In genomic region chr13:25874907-25875306, GRCh38 we compare ENCODE assay signal across 9 cellular contexts.
DNase-seq lines count a peak whose midpoint lies in the region; ATAC-seq and TF ChIP-seq lines count a peak whose summit lies in the region.
"Had no signal": no experiment of that assay in that cellular context is flagged by ENCODE, and none has a peak within 500 bp of the region (broad histone marks: within the 10 kb centered on the region; RNA-seq: fewer than 3 reads in every experiment).

No MANE protein-coding gene starts in this region.

- no peak overlapping the region for H3K9ac ChIP-seq in SK-N-MC (ENCODE audit: insufficient read length)

- H3K4me3 ChIP-seq in SK-N-MC: peak overlapping the region; percentile 34
- no peak overlapping the region for H3K4me3 ChIP-seq in lower leg skin (ENCODE audit: low read depth, poor library complexity, severe bottlenecking)

- no peaks in the 10 kb centered on the region for H3K36me3 Mint-ChIP-seq in CD14-positive monocyte
- no peaks in the 10 kb centered on the region for H3K36me3 Mint-ChIP-seq in activated T-cell treated with anti-CD3 and anti-CD28 coated beads, Interleukin-2, amount 50 U/mL, for 4 hours (ENCODE audit: insufficient read depth)

- DNase-seq in CD14-positive monocyte (ENCODE audit: low spot score) (peak; percentile 68), SK-N-MC (ENCODE audit: low read depth, low spot score) (peak; percentile 55), nucleus accumbens (lab: John Stamatoyannopoulos, UW) (no peak), lower leg skin (ENCODE audit: low spot score in 2 of 2) (no peak), NCI-H187 treated with DMSO at 0.1 percent for 48 hours (lab: John Stamatoyannopoulos, UW) (no peak)
- DNase-seq in activated T-cell treated with anti-CD3 and anti-CD28 coated beads, Interleukin-2, amount 50 U/mL, for 4 hours: peak; percentile 52
- peak; percentile 25 to 49 (median 49) for DNase-seq in stimulated activated CD4-positive, alpha-beta T cell treated with anti-CD3 and anti-CD28 coated beads, Interleukin-12 subunit alpha, Interleukin-12 subunit beta, amount 100 ng/mL, for 48 hours (ENCODE audit: low read depth in 2 of 3, low spot score in 1 of 3)
- DNase-seq: cortex of kidney had no signal

- no peak for TF ChIP-seq CTCF in CD14-positive monocyte (IDR thresholded peaks at IDR 0.05)
- no peak for TF ChIP-seq CTCF in lower leg skin (IDR thresholded peaks at IDR 0.05)

- H3K9me3 Mint-ChIP-seq in CD14-positive monocyte: peaks cover 1 to 7% (median 4%) of the 10 kb centered on the region in 7 donors
- H3K9me3 Mint-ChIP-seq in activated T-cell treated with anti-CD3 and anti-CD28 coated beads, Interleukin-2, amount 50 U/mL, for 4 hours: peaks cover 5% of the 10 kb centered on the region

- H3K4me1 Mint-ChIP-seq in CD14-positive monocyte: peaks cover 49% of the 10 kb centered on the region
- H3K4me1 Mint-ChIP-seq in activated T-cell treated with anti-CD3 and anti-CD28 coated beads, Interleukin-2, amount 50 U/mL, for 4 hours (ENCODE audit: low read depth): peaks cover 62% of the 10 kb centered on the region

- no peaks in the 10 kb centered on the region for H3K36me3 ChIP-seq in SK-N-MC (ENCODE audit: insufficient read depth, low read length)

- H3K9me3 ChIP-seq in SK-N-MC (ENCODE audit: low read depth, low read length): no peaks in the 10 kb centered on the region

- peak overlapping the region in 1 of 7 donors; percentile 28 for H3K27ac Mint-ChIP-seq in CD14-positive monocyte

- intact Hi-C loops in CD14-positive monocyte (cut with micrococcal nuclease) (no loop called here), lower leg skin (cut with DNase I; ENCODE audit: low total_unique reads) (no loop called here)

- peaks cover 1 to 6% (median 2%) of the 10 kb centered on the region in 3 donors for H3K27me3 Mint-ChIP-seq in CD14-positive monocyte (ENCODE audit: low read depth in 3 of 3)
- H3K27me3 Mint-ChIP-seq in activated T-cell treated with anti-CD3 and anti-CD28 coated beads, Interleukin-2, amount 50 U/mL, for 4 hours (ENCODE audit: low read depth): peaks cover 2% of the 10 kb centered on the region

- peak overlapping the region; percentile 65 for H3K27ac ChIP-seq in SK-N-MC

- ATAC-seq in activated T-cell treated with anti-CD3 and anti-CD28 coated beads, Interleukin-2, amount 50 U/mL, for 4 hours: peak in 1 of 2 donors; percentile 50
- no peak for ATAC-seq in GM18511 (IDR thresholded peaks at IDR 0.05; ENCODE audit: unreplicated experiment)

- no peak overlapping the region for H3K4me3 Mint-ChIP-seq in CD14-positive monocyte
- H3K4me3 Mint-ChIP-seq in activated T-cell treated with anti-CD3 and anti-CD28 coated beads, Interleukin-2, amount 50 U/mL, for 4 hours: peak overlapping the region; percentile 67

- TF ChIP-seq POLR2A in lower leg skin (IDR thresholded peaks at IDR 0.05): no peak

- WGBS in lower leg skin, 2 donors: 66 to 67% methylated on average over 6 of the region's 6 CpGs

Comparison
In these comparisons a context has a peak if more than half of its experiments do, and no peak if none do; other contexts are left out.
1. DNase-seq: peak in CD14-positive monocyte (single experiment), SK-N-MC (single experiment), activated T-cell treated with anti-CD3 and anti-CD28 coated beads, Interleukin-2, amount 50 U/mL, for 4 hours (single experiment) and stimulated activated CD4-positive, alpha-beta T cell treated with anti-CD3 and anti-CD28 coated beads, Interleukin-12 subunit alpha, Interleukin-12 subunit beta, amount 100 ng/mL, for 48 hours (3 of 3); none in nucleus accumbens (0 of 56), lower leg skin (0 of 2) and NCI-H187 treated with DMSO at 0.1 percent for 48 hours (single experiment).